Comparison of ENCODE assay signal across 16 cellular contexts in genomic region chr6:112571886-112572285, GRCh38.
A peak's percentile ranks its signal among the peaks of the same experiment; 100 is the strongest.
DNase-seq lines count a peak whose midpoint lies in the region; TF ChIP-seq lines count a peak whose summit lies in the region.
"Had no signal": no experiment of that assay in that cellular context is flagged by ENCODE, and none has a peak within 500 bp of the region (broad histone marks: within the 10 kb centered on the region; RNA-seq: fewer than 3 reads in every experiment).

No MANE protein-coding gene starts in this region.

- TF ChIP-seq CTCF in astrocyte of the cerebellum (IDR thresholded peaks at IDR 0.05; ENCODE audit: low read depth, low read length, missing control alignments) (no peak), foreskin fibroblast (IDR thresholded peaks at IDR 0.05; ENCODE audit: low read depth, low read length) (no peak), GM20000 (IDR thresholded peaks at IDR 0.05; ENCODE audit: extremely low read depth, missing control alignments) (no peak), sigmoid colon (IDR thresholded peaks at IDR 0.05) (no peak)

- peak; percentile 55 for DNase-seq in GM04504 (ENCODE audit: low read depth)
- DNase-seq in astrocyte of the cerebellum (ENCODE audit: low read depth), result peak; percentile 89
- peak; percentile 47 to 69 for DNase-seq in foreskin fibroblast
- peak; percentile 19 for DNase-seq in superior temporal gyrus (ENCODE audit: extremely low spot score)
- no peak for DNase-seq in NCI-H2196 treated with DMSO at 0.1 percent for 48 hours (lab: John Stamatoyannopoulos, UW; ENCODE audit: unreplicated experiment)
- DNase-seq in GM20000 (ENCODE audit: low spot score), result no peak
- no peak for DNase-seq in sigmoid colon
- DNase-seq: activated B cell treated with CpG ODN at 0.5 μM for 24 hours; CD4-positive, CD25-positive, alpha-beta regulatory T cell; dermis blood vessel endothelial cell; H9; naive thymus-derived CD8-positive, alpha-beta T cell; NCI-H748 treated with DMSO at 0.1 percent for 48 hours had no signal

- peak overlapping the region in 1 of 4 donors; percentile 16 for H3K27ac ChIP-seq in sigmoid colon
- H3K27ac ChIP-seq: left ventricle myocardium inferior had no signal

- TF ChIP-seq EP300 in sigmoid colon (IDR thresholded peaks at IDR 0.05), result no peak

- no peaks in the 10 kb centered on the region for H3K27me3 ChIP-seq in sigmoid colon
- H3K27me3 ChIP-seq: esophagus muscularis mucosa had no signal

- WGBS in sigmoid colon, 2 donors, result 75 to 77% methylated on average over 2 of the region's 2 CpGs

- in situ Hi-C loops in astrocyte of the cerebellum (cut with HindIII; ENCODE audit: low sequenced_read_pairs), result no loop called here

- H3K4me1 ChIP-seq in sigmoid colon, result peaks cover 0 to 19% (median 16%) of the 10 kb centered on the region in 4 donors
- H3K4me1 ChIP-seq: left ventricle myocardium inferior had no signal

- TF ChIP-seq POLR2A in sigmoid colon (IDR thresholded peaks at IDR 0.05), result no peak

- H3K9me3 ChIP-seq in sigmoid colon, result no peaks in the 10 kb centered on the region
- H3K9me3 ChIP-seq: esophagus muscularis mucosa, left ventricle myocardium inferior had no signal

- no peaks in the 10 kb centered on the region for H3K36me3 ChIP-seq in sigmoid colon
- H3K36me3 ChIP-seq: esophagus muscularis mucosa, left ventricle myocardium inferior had no signal

- H3K4me3 ChIP-seq in astrocyte of the cerebellum (ENCODE audit: low read depth, low read length) (no peak overlapping the region), foreskin fibroblast (ENCODE audit: low read depth in 1 of 2, low read length in 2 of 2) (no peak overlapping the region), sigmoid colon (no peak overlapping the region)
- H3K4me3 ChIP-seq: esophagus muscularis mucosa, GM12878, left ventricle myocardium inferior had no signal

- intact Hi-C loops in sigmoid colon (cut with DNase I), result no loop called here

Comparison
In these comparisons a context has a peak if more than half of its experiments do, and no peak if none do; other contexts are left out.
1. DNase-seq: peak in GM04504 (single experiment), astrocyte of the cerebellum (single experiment), foreskin fibroblast (2 of 2) and superior temporal gyrus (single experiment); none in NCI-H2196 treated with DMSO at 0.1 percent for 48 hours (single experiment), GM20000 (single experiment) and sigmoid colon (single experiment).